ENCODE assay signal across 23 cellular contexts in genomic region chr9:138014570-138014958, GRCh38.
"Had no signal": no experiment of that assay in that cellular context is flagged by ENCODE, and none has a peak within 500 bp of the region (broad histone marks: within the 10 kb centered on the region; RNA-seq: fewer than 3 reads in every experiment).

No MANE protein-coding gene starts in this region.

- H3K4me3 ChIP-seq: coronary artery, esophagus squamous epithelium, heart right ventricle, left lung, lower lobe of right lung, pancreas, smooth muscle cell, thyroid gland had no signal

- H3K4me3 Mint-ChIP-seq: central memory CD8-positive, alpha-beta T cell; natural killer cell; stimulated activated naive B cell treated with anti-CD40 and anti-IgM and Interleukin-4, amounts not matched to agents 10 μg/mL and 1 μg/mL and 100 μg/mL, for 72 hours; stimulated activated naive CD8-positive, alpha-beta T cell treated with anti-CD3 and anti-CD28 coated beads, Interleukin-15, Interleukin-2, amounts not matched to agents 100 ng/mL and 50 ng/mL, for 24 hours had no signal

- ATAC-seq: left lung; lower lobe of right lung; natural killer cell; pancreas; stimulated activated naive B cell treated with anti-CD40 and anti-IgM and Interleukin-4, amounts not matched to agents 10 μg/mL and 1 μg/mL and 100 μg/mL, for 72 hours had no signal

- H3K36me3 Mint-ChIP-seq: natural killer cell; stimulated activated naive B cell treated with anti-CD40 and anti-IgM and Interleukin-4, amounts not matched to agents 10 μg/mL and 1 μg/mL and 100 μg/mL, for 72 hours had no signal

- H3K9me3 Mint-ChIP-seq: central memory CD8-positive, alpha-beta T cell; natural killer cell; stimulated activated naive B cell treated with anti-CD40 and anti-IgM and Interleukin-4, amounts not matched to agents 10 μg/mL and 1 μg/mL and 100 μg/mL, for 72 hours; stimulated activated naive CD8-positive, alpha-beta T cell treated with anti-CD3 and anti-CD28 coated beads, Interleukin-15, Interleukin-2, amounts not matched to agents 100 ng/mL and 50 ng/mL, for 24 hours had no signal

- H3K27ac ChIP-seq: coronary artery, esophagus squamous epithelium, heart right ventricle, left lung, lower lobe of right lung, neutrophil, pancreas, thyroid gland had no signal

- H3K9me3 ChIP-seq: esophagus squamous epithelium, heart right ventricle, left lung, lower lobe of right lung, neutrophil, pancreas, thyroid gland had no signal

- H3K36me3 ChIP-seq: esophagus squamous epithelium, heart right ventricle, left lung, lower lobe of right lung, neutrophil, pancreas, thyroid gland had no signal

- H3K4me1 ChIP-seq: esophagus squamous epithelium, heart right ventricle, left lung, lower lobe of right lung, pancreas had no signal

- H3K27me3 ChIP-seq: neutrophil, pancreas, thyroid gland had no signal

- H3K4me2 ChIP-seq: smooth muscle cell had no signal

- DNase-seq: dermis blood vessel endothelial cell; effector memory CD4-positive, alpha-beta T cell; erythroblast; esophagus squamous epithelium; foreskin melanocyte; glutamatergic neuron; heart right ventricle; hippocampal formation; left cardiac atrium; lower lobe of right lung; natural killer cell; pancreas; stimulated activated CD4-positive, alpha-beta T cell treated with anti-CD3 and anti-CD28 coated beads, Interleukin-2, amount 100 ng/mL, for 24 hours; stimulated activated CD4-positive, alpha-beta T cell treated with anti-CD3 and anti-CD28 coated beads, Interleukin-4, amount 100 ng/mL, for 24 hours; stimulated activated naive B cell treated with anti-CD40 and anti-IgM and Interleukin-4, amounts not matched to agents 10 μg/mL and 1 μg/mL and 100 μg/mL, for 72 hours; thyroid gland had no signal

- H3K4me1 Mint-ChIP-seq: central memory CD8-positive, alpha-beta T cell; natural killer cell; stimulated activated naive B cell treated with anti-CD40 and anti-IgM and Interleukin-4, amounts not matched to agents 10 μg/mL and 1 μg/mL and 100 μg/mL, for 72 hours had no signal

- H3K27ac Mint-ChIP-seq: natural killer cell; progenitor cell of endocrine pancreas; stimulated activated naive B cell treated with anti-CD40 and anti-IgM and Interleukin-4, amounts not matched to agents 10 μg/mL and 1 μg/mL and 100 μg/mL, for 72 hours; stimulated activated naive CD8-positive, alpha-beta T cell treated with anti-CD3 and anti-CD28 coated beads, Interleukin-15, Interleukin-2, amounts not matched to agents 100 ng/mL and 50 ng/mL, for 24 hours had no signal
